1 cellular context compared by ENCODE assay signal in the genomic region with DNA sequence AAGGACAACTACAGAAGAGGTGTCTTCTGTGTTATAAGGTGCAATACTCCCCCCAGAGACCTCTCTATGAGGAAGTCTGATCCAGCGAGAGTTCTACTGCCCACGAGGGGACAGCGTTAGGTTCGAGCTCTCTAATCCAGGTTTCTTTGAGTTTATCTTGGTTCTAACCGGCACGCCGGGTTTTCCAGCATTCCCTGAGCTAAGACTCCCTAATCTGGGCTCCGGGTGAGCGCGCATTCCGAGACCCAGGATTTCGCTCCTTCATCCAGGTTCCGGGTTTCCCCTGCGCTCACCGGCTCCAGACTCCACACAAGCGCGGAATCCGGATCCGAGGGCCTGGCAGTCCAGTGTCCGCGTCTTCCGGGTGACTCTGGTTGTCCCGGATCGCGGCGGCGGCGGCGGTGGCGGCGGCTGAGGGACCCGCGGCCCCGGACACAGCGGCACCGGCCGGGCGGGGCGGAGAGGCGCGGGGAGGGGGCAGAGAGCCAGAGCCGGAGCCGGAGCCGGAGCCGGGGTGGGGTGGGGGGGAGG.
A peak's percentile ranks its signal among the peaks of the same experiment; 100 is the strongest.
TF ChIP-seq lines count a peak whose summit lies in the region.

ZNF609 (plus strand) TSS at position 373 of the 531 bp plus-strand sequence. CDS start 38,842 bp downstream, outside the sequence.

TF ChIP-seq in K562, 482 proteins besides CTCF, POLR2A, EP300 and RAD21 (continued from another document and continues in another):
- TF ChIP-seq GMEB1 (CRISPR knock-in tag; IDR thresholded peaks at IDR 0.05) (peak; percentile 38; the same call in 1 of the 2 replicates), CBFA2T3 (IDR thresholded peaks at IDR 0.05) (peak; percentile 46), KLF1 (tag; IDR thresholded peaks at IDR 0.05) (peak; percentile 64; the same call in 1 of the 2 replicates), MAZ (CRISPR knock-in tag; conservative IDR thresholded peaks at IDR 0.05 in 1 of 2, IDR thresholded peaks at IDR 0.05 in 1 of 2) (peak; percentile 82 to 90), BRF2 (IDR thresholded peaks at IDR 0.05; ENCODE audit: borderline replicate concordance, insufficient read depth, insufficient read length) (no peak), RBFOX2 (IDR thresholded peaks at IDR 0.05; ENCODE audit: low read depth, low read length) (peak; percentile 80), TBL1XR1 (IDR thresholded peaks at IDR 0.05; ENCODE audit: low read length in 2 of 2) (peak; percentile 66 to 93; a peak in 2 of 4 replicates), MNT (conservative IDR thresholded peaks at IDR 0.05) (peak; percentile 47 to 72; a peak in 3 of 4 replicates), SMAD3 (CRISPR knock-in tag; conservative IDR thresholded peaks at IDR 0.05) (peak; percentile 67; the same call in 1 of the 2 replicates), MAX (CRISPR knock-in tag; IDR thresholded peaks at IDR 0.05) (peak; percentile 53; the same call in 1 of the 2 replicates), ZNF57 (CRISPR knock-in tag; IDR thresholded peaks at IDR 0.05) (no peak), ZNF551 (CRISPR knock-in tag; IDR thresholded peaks at IDR 0.05) (no peak), ZNF24 (IDR thresholded peaks at IDR 0.05) (peak; percentile 74), BHLHE40 (IDR thresholded peaks at IDR 0.05; ENCODE audit: low read length) (peak; percentile 48; the same call in 1 of the 2 replicates), KAT2B (IDR thresholded peaks at IDR 0.05; ENCODE audit: low read depth, low read length) (no peak), POLR2G (IDR thresholded peaks at IDR 0.05; ENCODE audit: low read depth, low read length) (peak; percentile 91), LEF1 (IDR thresholded peaks at IDR 0.05) (peak; percentile 32; the same call in 1 of the 2 replicates), GABPB1 (CRISPR knock-in tag; IDR thresholded peaks at IDR 0.05) (peak; percentile 81), E2F5 (CRISPR knock-in tag; IDR thresholded peaks at IDR 0.05) (0 out of 2 replicates have a peak, but pooled peaks have one; percentile 75), POLR2AphosphoS5 (IDR thresholded peaks at IDR 0.05; ENCODE audit: control insufficient read depth, insufficient read depth, low read depth, low read length) (peak; percentile 46; the same call in 1 of the 2 replicates), RBM22 (IDR thresholded peaks at IDR 0.05; ENCODE audit: low read depth, low read length, poor library complexity, severe bottlenecking) (peak; percentile 29), NCOR1 (IDR thresholded peaks at IDR 0.05) (peak; percentile 51; the same call in 1 of the 2 replicates), MYNN (IDR thresholded peaks at IDR 0.05) (peak; percentile 49; the same call in 1 of the 2 replicates), MYNN (CRISPR knock-in tag; IDR thresholded peaks at IDR 0.05) (no peak), TEAD2 (tag; IDR thresholded peaks at IDR 0.05) (peak; percentile 87), E2F3 (CRISPR knock-in tag; IDR thresholded peaks at IDR 0.05) (0 out of 2 replicates have a peak, but pooled peaks have one; percentile 36), HDAC2 (IDR thresholded peaks at IDR 0.05) (peak; percentile 56; the same call in 1 of the 2 replicates), RFX1 (IDR thresholded peaks at IDR 0.05) (no peak), SMARCA4 (IDR thresholded peaks at IDR 0.05) (peak; percentile 47; the same call in 1 of the 2 replicates), VEZF1 (CRISPR knock-in tag; IDR thresholded peaks at IDR 0.05) (no peak), TEAD4 (IDR thresholded peaks at IDR 0.05; ENCODE audit: low read length) (peak; percentile 82), TEAD4 (CRISPR knock-in tag; IDR thresholded peaks at IDR 0.05; ENCODE audit: borderline replicate concordance) (no peak; the same call in 1 of the 2 replicates), XRCC5 (IDR thresholded peaks at IDR 0.05; ENCODE audit: low read depth, low read length) (peak; percentile 100), GATAD2B (IDR thresholded peaks at IDR 0.05; ENCODE audit: borderline replicate concordance) (peak; percentile 89), TEAD1 (CRISPR knock-in tag; IDR thresholded peaks at IDR 0.05) (peak; percentile 90 to 98), NR2C2 (CRISPR knock-in tag; IDR thresholded peaks at IDR 0.05) (0 out of 2 replicates have a peak, but pooled peaks have one; percentile 65), NR2C2 (tag; IDR thresholded peaks at IDR 0.05) (0 out of 2 replicates have a peak, but pooled peaks have one; percentile 38), KAT8 (IDR thresholded peaks at IDR 0.05; ENCODE audit: low read depth) (no peak), SP1 (CRISPR knock-in tag; IDR thresholded peaks at IDR 0.05) (peak; percentile 91), FOSL1 (tag; conservative IDR thresholded peaks at IDR 0.05) (peak; percentile 57; the same call in 1 of the 2 replicates), YY1 (IDR thresholded peaks at IDR 0.05; ENCODE audit: borderline replicate concordance in 1 of 3, control insufficient read depth in 1 of 3, extremely low read depth in 1 of 3, insufficient read depth in 3 of 3, insufficient read length in 1 of 3, insufficient replicate concordance in 2 of 3, low read depth in 1 of 3, low read length in 2 of 3) (peak in 2 of 3 experiments; percentile 69 to 86), RCOR1 (IDR thresholded peaks at IDR 0.05; ENCODE audit: borderline replicate concordance in 1 of 2, low read depth in 2 of 2, low read length in 2 of 2) (peak; percentile 73 to 91; a peak in 3 of 4 replicates), PHF8 (IDR thresholded peaks at IDR 0.05; ENCODE audit: borderline replicate concordance, low read length) (no peak), GABPB2 (CRISPR knock-in tag; conservative IDR thresholded peaks at IDR 0.05) (no peak), BCOR (IDR thresholded peaks at IDR 0.05) (peak; percentile 78), NCOA6 (IDR thresholded peaks at IDR 0.05) (no peak), HNRNPLL (IDR thresholded peaks at IDR 0.05; ENCODE audit: low read depth, low read length, poor library complexity, severe bottlenecking) (peak; percentile 28), ZFP30 (CRISPR knock-in tag; IDR thresholded peaks at IDR 0.05; ENCODE audit: borderline replicate concordance) (no peak), DPF2 (IDR thresholded peaks at IDR 0.05) (peak; percentile 68), SMAD4 (CRISPR knock-in tag; conservative IDR thresholded peaks at IDR 0.05) (peak; percentile 93), NUFIP1 (IDR thresholded peaks at IDR 0.05; ENCODE audit: partially characterized antibody) (peak; percentile 97), NFXL1 (CRISPR knock-in tag; IDR thresholded peaks at IDR 0.05) (no peak)
- TF ChIP-seq, protein P1, sequence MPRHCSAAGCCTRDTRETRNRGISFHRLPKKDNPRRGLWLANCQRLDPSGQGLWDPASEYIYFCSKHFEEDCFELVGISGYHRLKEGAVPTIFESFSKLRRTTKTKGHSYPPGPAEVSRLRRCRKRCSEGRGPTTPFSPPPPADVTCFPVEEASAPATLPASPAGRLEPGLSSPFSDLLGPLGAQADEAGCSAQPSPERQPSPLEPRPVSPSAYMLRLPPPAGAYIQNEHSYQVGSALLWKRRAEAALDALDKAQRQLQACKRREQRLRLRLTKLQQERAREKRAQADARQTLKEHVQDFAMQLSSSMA (CRISPR knock-in tag; IDR thresholded peaks at IDR 0.05), result no peak
- TF ChIP-seq, protein P2, sequence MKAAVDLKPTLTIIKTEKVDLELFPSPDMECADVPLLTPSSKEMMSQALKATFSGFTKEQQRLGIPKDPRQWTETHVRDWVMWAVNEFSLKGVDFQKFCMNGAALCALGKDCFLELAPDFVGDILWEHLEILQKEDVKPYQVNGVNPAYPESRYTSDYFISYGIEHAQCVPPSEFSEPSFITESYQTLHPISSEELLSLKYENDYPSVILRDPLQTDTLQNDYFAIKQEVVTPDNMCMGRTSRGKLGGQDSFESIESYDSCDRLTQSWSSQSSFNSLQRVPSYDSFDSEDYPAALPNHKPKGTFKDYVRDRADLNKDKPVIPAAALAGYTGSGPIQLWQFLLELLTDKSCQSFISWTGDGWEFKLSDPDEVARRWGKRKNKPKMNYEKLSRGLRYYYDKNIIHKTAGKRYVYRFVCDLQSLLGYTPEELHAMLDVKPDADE (conservative IDR thresholded peaks at IDR 0.05; ENCODE audit: control insufficient read depth, low read depth, low read length), result 0 out of 2 replicates have a peak, but pooled peaks have one; percentile 45
- TF ChIP-seq, protein P3, sequence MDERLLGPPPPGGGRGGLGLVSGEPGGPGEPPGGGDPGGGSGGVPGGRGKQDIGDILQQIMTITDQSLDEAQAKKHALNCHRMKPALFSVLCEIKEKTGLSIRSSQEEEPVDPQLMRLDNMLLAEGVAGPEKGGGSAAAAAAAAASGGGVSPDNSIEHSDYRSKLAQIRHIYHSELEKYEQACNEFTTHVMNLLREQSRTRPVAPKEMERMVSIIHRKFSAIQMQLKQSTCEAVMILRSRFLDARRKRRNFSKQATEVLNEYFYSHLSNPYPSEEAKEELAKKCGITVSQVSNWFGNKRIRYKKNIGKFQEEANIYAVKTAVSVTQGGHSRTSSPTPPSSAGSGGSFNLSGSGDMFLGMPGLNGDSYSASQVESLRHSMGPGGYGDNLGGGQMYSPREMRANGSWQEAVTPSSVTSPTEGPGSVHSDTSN (CRISPR knock-in tag; IDR thresholded peaks at IDR 0.05; ENCODE audit: low read depth), result no peak
- TF ChIP-seq, protein P3 (tag; conservative IDR thresholded peaks at IDR 0.05; ENCODE audit: low read depth), result no peak
- TF ChIP-seq, protein P4, sequence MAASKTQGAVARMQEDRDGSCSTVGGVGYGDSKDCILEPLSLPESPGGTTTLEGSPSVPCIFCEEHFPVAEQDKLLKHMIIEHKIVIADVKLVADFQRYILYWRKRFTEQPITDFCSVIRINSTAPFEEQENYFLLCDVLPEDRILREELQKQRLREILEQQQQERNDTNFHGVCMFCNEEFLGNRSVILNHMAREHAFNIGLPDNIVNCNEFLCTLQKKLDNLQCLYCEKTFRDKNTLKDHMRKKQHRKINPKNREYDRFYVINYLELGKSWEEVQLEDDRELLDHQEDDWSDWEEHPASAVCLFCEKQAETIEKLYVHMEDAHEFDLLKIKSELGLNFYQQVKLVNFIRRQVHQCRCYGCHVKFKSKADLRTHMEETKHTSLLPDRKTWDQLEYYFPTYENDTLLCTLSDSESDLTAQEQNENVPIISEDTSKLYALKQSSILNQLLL (CRISPR knock-in tag; IDR thresholded peaks at IDR 0.05; ENCODE audit: borderline replicate concordance), result no peak
